ENCODE assay signal across 12 cellular contexts in genomic region chr11:119699227-119699626, GRCh38. TPM values are rescaled to one million over a fixed set of nuclear protein-coding genes. Genes with fewer than 3 reads are reported as not detected.
A peak's percentile ranks its signal among the peaks of the same experiment; 100 is the strongest.
DNase-seq lines count a peak whose midpoint lies in the region; ATAC-seq and TF ChIP-seq lines count a peak whose summit lies in the region.
"Had no signal": no experiment of that assay in that cellular context is flagged by ENCODE, and none has a peak within 500 bp of the region (broad histone marks: within the 10 kb centered on the region; RNA-seq: fewer than 3 reads in every experiment).

No MANE protein-coding gene starts in this region.

- ATAC-seq in foreskin keratinocyte (no peak), upper lobe of left lung (ENCODE audit: low FRiP score in 2 of 2) (peak; percentile 67 to 68), GM18519 (IDR thresholded peaks at IDR 0.05; ENCODE audit: low FRiP score, unreplicated experiment) (no peak)
- ATAC-seq: activated CD4-positive, CD25-positive, alpha-beta regulatory T cell treated with anti-CD3 and anti-CD28 coated beads, Interleukin-2, amount 50 U/mL, for 24 hours had no signal

- H3K4me3 ChIP-seq in adrenal gland, result no peak overlapping the region
- H3K4me3 ChIP-seq in upper lobe of left lung, result no peak overlapping the region

- intact Hi-C loops in adrenal gland (cut with DNase I), result no loop called here

- WGBS in adrenal gland, 4 donors, result 54 to 82% (median 65%) methylated on average over 8 to 13 of the region's 13 CpGs
- WGBS in upper lobe of left lung, 2 donors, result 48 to 60% methylated on average over 2 to 13 of the region's 13 CpGs

- no peak for TF ChIP-seq EP300 in upper lobe of left lung (IDR thresholded peaks at IDR 0.05)

- H3K27ac ChIP-seq in adrenal gland, result no peak overlapping the region
- peak overlapping the region; percentile 98 for H3K27ac ChIP-seq in foreskin keratinocyte
- peak overlapping the region in 1 of 4 donors; percentile 28 for H3K27ac ChIP-seq in upper lobe of left lung

- DNase-seq in adrenal gland (peak in 6 of 7 donors; percentile 28 to 79 (median 54)), foreskin keratinocyte (no peak), midbrain (lab: John Stamatoyannopoulos, UW) (peak; percentile 15), upper lobe of left lung (peak in 1 of 2 donors; percentile 78), NCI-H524 (lab: John Stamatoyannopoulos, UW) (no peak), D341Med (ENCODE audit: low spot score) (no peak)
- no peak for DNase-seq in activated CD4-positive, alpha-beta T cell treated with anti-CD3 and anti-CD28 coated beads for 48 hours
- DNase-seq: activated T-cell treated with anti-CD3 and anti-CD28 coated beads, Interleukin-2, amount 50 U/mL, for 24 hours; CD8-positive, alpha-beta memory T cell; stimulated activated naive CD4-positive, alpha-beta T cell had no signal

- H3K27me3 ChIP-seq in adrenal gland, result no peaks in the 10 kb centered on the region
- H3K27me3 ChIP-seq in foreskin keratinocyte, result no peaks in the 10 kb centered on the region
- H3K27me3 ChIP-seq in upper lobe of left lung, result no peaks in the 10 kb centered on the region

- H3K4me1 ChIP-seq in adrenal gland (replicated peaks in 1 of 2) (peaks cover 0 to 6% of the 10 kb centered on the region in 2 donors), foreskin keratinocyte (peaks cover 64% of the 10 kb centered on the region), upper lobe of left lung (peaks cover 7 to 28% (median 13%) of the 10 kb centered on the region in 4 donors)

- H3K9me3 ChIP-seq in adrenal gland (replicated peaks in 1 of 3) (no peaks in the 10 kb centered on the region), upper lobe of left lung (no peaks in the 10 kb centered on the region)

- H3K36me3 ChIP-seq in adrenal gland (replicated peaks in 1 of 2), result no peaks in the 10 kb centered on the region
- H3K36me3 ChIP-seq in upper lobe of left lung, result no peaks in the 10 kb centered on the region

- TF ChIP-seq POLR2A in adrenal gland (IDR thresholded peaks at IDR 0.05) (no peak), upper lobe of left lung (IDR thresholded peaks at IDR 0.05) (no peak)

- no peak for TF ChIP-seq CTCF in adrenal gland (IDR thresholded peaks at IDR 0.05)
- no peak for TF ChIP-seq CTCF in foreskin keratinocyte (conservative IDR thresholded peaks at IDR 0.05)
- no peak for TF ChIP-seq CTCF in upper lobe of left lung (IDR thresholded peaks at IDR 0.05)

RNA-seq across cellular contexts. Expression of gene NECTIN1, which starts 29.8 kb away (rescaled TPM):
- total RNA-seq in adrenal gland (10 to 100 TPM in 1 of 8 donors, 1 to 10 TPM in 7; 1.6 to 19.6 (median 5.6) TPM), foreskin keratinocyte (45.0 and 49.6 TPM in 2 replicates), upper lobe of left lung (10 to 100 TPM in 1 of 6 donors, 1 to 10 TPM in 5; 1.4 to 12.6 (median 7.6) TPM)
- polyA plus RNA-seq in adrenal gland (1 to 10 TPM; 2.6 to 6.9 (median 5.6) TPM), foreskin keratinocyte (28.6 and 33.1 TPM in 2 replicates)

Comparison
In these comparisons a context has a peak if more than half of its experiments do, and no peak if none do; other contexts are left out.
1. DNase-seq: peak in adrenal gland (6 of 7) and midbrain (single experiment); none in foreskin keratinocyte (0 of 2), NCI-H524 (0 of 2), D341Med (single experiment) and activated CD4-positive, alpha-beta T cell treated with anti-CD3 and anti-CD28 coated beads for 48 hours (single experiment).
2. ATAC-seq: peak in upper lobe of left lung (2 of 2); none in foreskin keratinocyte (single experiment) and GM18519 (single experiment).